In the genomic region with DNA sequence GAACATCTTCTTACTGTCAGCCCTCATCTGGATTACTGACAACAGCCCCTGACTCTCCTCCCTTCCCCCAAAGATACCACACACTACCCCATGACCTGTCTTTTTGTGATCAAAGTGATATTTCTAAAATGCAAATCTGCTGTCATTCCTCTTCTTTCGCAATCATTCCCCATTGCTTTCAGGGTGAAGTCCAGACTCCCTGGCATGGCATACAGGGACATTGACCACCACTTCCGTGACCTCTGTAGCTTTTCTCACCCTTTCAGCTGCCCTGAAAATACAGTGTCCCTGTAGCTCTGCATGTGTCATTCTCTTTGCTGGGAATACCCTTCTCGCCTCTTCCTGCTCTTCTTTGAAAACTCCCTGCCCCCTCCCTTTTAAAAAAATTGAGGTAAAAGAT, we compare ENCODE assay signal across 1 cellular context.
TF ChIP-seq lines count a peak whose summit lies in the region.

No MANE protein-coding gene starts in this region.

TF ChIP-seq in GM12878, 131 proteins besides CTCF, POLR2A, EP300 and RAD21:
- TF ChIP-seq, protein P1, sequence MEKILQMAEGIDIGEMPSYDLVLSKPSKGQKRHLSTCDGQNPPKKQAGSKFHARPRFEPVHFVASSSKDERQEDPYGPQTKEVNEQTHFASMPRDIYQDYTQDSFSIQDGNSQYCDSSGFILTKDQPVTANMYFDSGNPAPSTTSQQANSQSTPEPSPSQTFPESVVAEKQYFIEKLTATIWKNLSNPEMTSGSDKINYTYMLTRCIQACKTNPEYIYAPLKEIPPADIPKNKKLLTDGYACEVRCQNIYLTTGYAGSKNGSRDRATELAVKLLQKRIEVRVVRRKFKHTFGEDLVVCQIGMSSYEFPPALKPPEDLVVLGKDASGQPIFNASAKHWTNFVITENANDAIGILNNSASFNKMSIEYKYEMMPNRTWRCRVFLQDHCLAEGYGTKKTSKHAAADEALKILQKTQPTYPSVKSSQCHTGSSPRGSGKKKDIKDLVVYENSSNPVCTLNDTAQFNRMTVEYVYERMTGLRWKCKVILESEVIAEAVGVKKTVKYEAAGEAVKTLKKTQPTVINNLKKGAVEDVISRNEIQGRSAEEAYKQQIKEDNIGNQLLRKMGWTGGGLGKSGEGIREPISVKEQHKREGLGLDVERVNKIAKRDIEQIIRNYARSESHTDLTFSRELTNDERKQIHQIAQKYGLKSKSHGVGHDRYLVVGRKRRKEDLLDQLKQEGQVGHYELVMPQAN (conservative IDR thresholded peaks at IDR 0.05): no peak
- 0 out of 2 replicates have a peak, but pooled peaks have one; percentile 18 for TF ChIP-seq NR2F1 (conservative IDR thresholded peaks at IDR 0.05)
- TF ChIP-seq CEBPB (IDR thresholded peaks at IDR 0.05; ENCODE audit: borderline replicate concordance in 1 of 2, low read depth in 2 of 2, low read length in 2 of 2): 0 out of 4 replicates have a peak, but pooled peaks of 1 of the 2 experiments have one; percentile 28
- TF ChIP-seq, protein P2, sequence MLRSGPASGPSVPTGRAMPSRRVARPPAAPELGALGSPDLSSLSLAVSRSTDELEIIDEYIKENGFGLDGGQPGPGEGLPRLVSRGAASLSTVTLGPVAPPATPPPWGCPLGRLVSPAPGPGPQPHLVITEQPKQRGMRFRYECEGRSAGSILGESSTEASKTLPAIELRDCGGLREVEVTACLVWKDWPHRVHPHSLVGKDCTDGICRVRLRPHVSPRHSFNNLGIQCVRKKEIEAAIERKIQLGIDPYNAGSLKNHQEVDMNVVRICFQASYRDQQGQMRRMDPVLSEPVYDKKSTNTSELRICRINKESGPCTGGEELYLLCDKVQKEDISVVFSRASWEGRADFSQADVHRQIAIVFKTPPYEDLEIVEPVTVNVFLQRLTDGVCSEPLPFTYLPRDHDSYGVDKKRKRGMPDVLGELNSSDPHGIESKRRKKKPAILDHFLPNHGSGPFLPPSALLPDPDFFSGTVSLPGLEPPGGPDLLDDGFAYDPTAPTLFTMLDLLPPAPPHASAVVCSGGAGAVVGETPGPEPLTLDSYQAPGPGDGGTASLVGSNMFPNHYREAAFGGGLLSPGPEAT (IDR thresholded peaks at IDR 0.05; ENCODE audit: low read depth): peak; percentile 27; the same call in 1 of the 2 replicates
